Comparison of ENCODE assay signal across 1 cellular context in genomic region chr5:32504923-32505596, GRCh38.
TF ChIP-seq lines count a peak whose summit lies in the region.

No MANE protein-coding gene starts in this region.

TF ChIP-seq in HEK293, 187 proteins besides CTCF, POLR2A, EP300 and RAD21 (continued from another document):
- TF ChIP-seq ZSCAN18 (tag by site-specific recombination; IDR thresholded peaks at IDR 0.05) = no peak
- peak; percentile 77 for TF ChIP-seq PRDM10 (tag by site-specific recombination; IDR thresholded peaks at IDR 0.05)
- TF ChIP-seq ZNF660 (tag by site-specific recombination; IDR thresholded peaks at IDR 0.05) = no peak
- TF ChIP-seq KLF9 (tag by site-specific recombination; IDR thresholded peaks at IDR 0.05; ENCODE audit: low read depth) = 0 out of 2 replicates have a peak, but pooled peaks have one; percentile 29
- TF ChIP-seq SALL2 (tag by site-specific recombination; IDR thresholded peaks at IDR 0.05; ENCODE audit: borderline replicate concordance) = no peak
- TF ChIP-seq ZFHX2 (tag by site-specific recombination; conservative IDR thresholded peaks at IDR 0.05) = peak; percentile 95
- no peak for TF ChIP-seq ZNF449 (tag by site-specific recombination; IDR thresholded peaks at IDR 0.05)
- TF ChIP-seq ZNF48 (tag by site-specific recombination; IDR thresholded peaks at IDR 0.05) = no peak
- TF ChIP-seq ZNF211 (tag by site-specific recombination; IDR thresholded peaks at IDR 0.05; ENCODE audit: low read depth) = no peak
- TF ChIP-seq ZNF311 (tag by site-specific recombination; IDR thresholded peaks at IDR 0.05; ENCODE audit: borderline replicate concordance) = no peak
- TF ChIP-seq ZNF548 (tag by site-specific recombination; IDR thresholded peaks at IDR 0.05) = no peak
- TF ChIP-seq KLF8 (tag by site-specific recombination; IDR thresholded peaks at IDR 0.05) = no peak
- TF ChIP-seq ZNF341 (tag by site-specific recombination; IDR thresholded peaks at IDR 0.05; ENCODE audit: low read depth) = 0 out of 2 replicates have a peak, but pooled peaks have one; percentile 45
- TF ChIP-seq EGR2 (tag by site-specific recombination; IDR thresholded peaks at IDR 0.05; ENCODE audit: low read depth) = peak; percentile 90
- no peak for TF ChIP-seq ZNF837 (tag by site-specific recombination; IDR thresholded peaks at IDR 0.05)
- TF ChIP-seq ZNF692 (tag by site-specific recombination; IDR thresholded peaks at IDR 0.05) = peak; percentile 67
- no peak for TF ChIP-seq ZNF37A (tag by site-specific recombination; IDR thresholded peaks at IDR 0.05)
- no peak for TF ChIP-seq ZBTB8A (tag by site-specific recombination; IDR thresholded peaks at IDR 0.05)
- TF ChIP-seq ZNF324 (tag by site-specific recombination; IDR thresholded peaks at IDR 0.05) = no peak
- TF ChIP-seq ZNF146 (tag by site-specific recombination; IDR thresholded peaks at IDR 0.05) = no peak
- no peak for TF ChIP-seq REST (tag by site-specific recombination; IDR thresholded peaks at IDR 0.05)
- no peak for TF ChIP-seq ZNF302 (tag by site-specific recombination; IDR thresholded peaks at IDR 0.05; ENCODE audit: low read depth)
- no peak for TF ChIP-seq ZNF529 (tag by site-specific recombination; IDR thresholded peaks at IDR 0.05; ENCODE audit: insufficient replicate concordance)
- no peak for TF ChIP-seq ZNF416 (tag by site-specific recombination; IDR thresholded peaks at IDR 0.05)
- TF ChIP-seq GLIS2 (tag by site-specific recombination; IDR thresholded peaks at IDR 0.05) = peak; percentile 26; the same call in 1 of the 2 replicates
- peak; percentile 69 for TF ChIP-seq ZNF335 (tag by site-specific recombination; conservative IDR thresholded peaks at IDR 0.05)
- TF ChIP-seq ZNF560 (tag by site-specific recombination; IDR thresholded peaks at IDR 0.05; ENCODE audit: borderline replicate concordance) = no peak
